1 cellular context compared by ENCODE assay signal in the genomic region with DNA sequence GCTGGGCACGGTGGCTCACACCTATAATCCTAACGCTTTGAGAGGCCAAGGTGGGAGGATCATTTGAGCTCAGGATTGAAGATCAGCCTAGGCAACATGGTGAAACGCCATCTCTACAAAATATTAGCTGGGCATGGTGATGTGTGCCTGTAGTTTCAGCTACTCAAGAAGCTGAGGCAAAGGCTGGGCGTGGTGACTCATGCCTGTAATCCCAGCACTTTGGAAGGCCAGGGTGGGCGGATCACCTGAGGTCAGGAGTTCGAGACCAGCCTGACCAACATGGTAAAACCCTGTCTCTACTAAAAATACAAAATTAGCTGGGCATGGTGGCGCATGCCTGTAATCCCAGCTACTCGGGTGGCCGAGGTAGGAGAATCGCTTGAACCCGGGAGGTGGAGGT.
TF ChIP-seq lines count a peak whose summit lies in the region.
"Not testable (repeated sequence)": the region's sequence is repeated elsewhere in the genome, so short reads cannot be mapped to it uniquely, and the experiment has no call there.

No MANE protein-coding gene starts in this region.

TF ChIP-seq in A549, 52 proteins besides CTCF, POLR2A, EP300 and RAD21:
- not testable (repeated sequence) for TF ChIP-seq FOSL2 (IDR thresholded peaks at IDR 0.05)
- TF ChIP-seq FOSL2 (CRISPR knock-in tag; IDR thresholded peaks at IDR 0.05), result peak; percentile 30; the same call in 1 of the 2 replicates
